1 cellular context compared by ENCODE assay signal in genomic region chr22:36762687-36763260, GRCh38.
TF ChIP-seq lines count a peak whose summit lies in the region.

No MANE protein-coding gene starts in this region.

TF ChIP-seq in IMR-90, 13 proteins besides CTCF, POLR2A, EP300 and RAD21:
- TF ChIP-seq BHLHE40 (IDR thresholded peaks at IDR 0.05; ENCODE audit: low read depth, low read length), result peak; percentile 98
- TF ChIP-seq RCOR1 (IDR thresholded peaks at IDR 0.05; ENCODE audit: insufficient replicate concordance, low read length), result no peak
